Comparison of ENCODE assay signal across 23 cellular contexts in the genomic region with DNA sequence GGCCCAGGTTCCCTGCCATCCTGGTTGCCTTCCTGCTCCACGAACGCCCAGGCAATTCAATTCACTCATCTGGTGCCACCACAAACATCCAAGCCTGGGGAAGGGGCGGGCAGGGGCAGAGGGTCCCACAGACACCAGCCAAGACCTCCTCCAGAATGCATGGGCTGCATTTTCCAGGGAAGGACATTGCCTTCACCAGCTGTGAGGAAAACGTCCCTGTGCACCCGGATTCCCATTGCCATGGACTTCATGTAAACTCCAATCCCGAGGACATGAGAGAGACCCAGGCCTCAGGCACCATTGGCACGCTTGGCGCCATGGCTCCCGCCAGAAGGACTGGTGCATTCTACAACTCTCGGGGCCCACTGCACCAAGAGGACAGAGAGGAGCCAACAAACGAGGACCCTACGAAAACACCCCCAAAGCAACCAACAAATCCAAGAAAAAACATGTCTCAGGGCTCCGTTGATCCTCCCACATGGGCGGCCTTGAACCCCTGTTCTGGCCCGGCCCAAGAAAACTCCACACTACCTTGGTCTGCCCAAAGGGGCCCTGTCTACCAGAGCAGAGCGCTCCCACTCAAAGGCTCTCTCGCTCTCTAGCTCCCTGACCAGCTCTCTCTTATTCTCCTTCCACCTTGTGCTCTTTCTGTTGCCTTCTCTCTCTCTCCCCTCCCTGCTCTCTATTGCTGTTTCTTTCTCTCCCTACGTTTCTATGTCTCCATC.
A peak's percentile ranks its signal among the peaks of the same experiment; 100 is the strongest.
DNase-seq lines count a peak whose midpoint lies in the region; ATAC-seq, FAIRE-seq and TF ChIP-seq lines count a peak whose summit lies in the region.
"Had no signal": no experiment of that assay in that cellular context is flagged by ENCODE, and none has a peak within 500 bp of the region (broad histone marks: within the 10 kb centered on the region; RNA-seq: fewer than 3 reads in every experiment).

No MANE protein-coding gene starts in this region.

- H3K27ac Mint-ChIP-seq in activated naive CD8-positive, alpha-beta T cell treated with anti-CD3 and anti-CD28 coated beads, Interleukin-2, amount 50 U/mL, for 24 hours, result peak overlapping the region; percentile 10
- H3K27ac Mint-ChIP-seq in astrocyte (ENCODE audit: unreplicated experiment) (peak overlapping the region; percentile 69), glutamatergic neuron (ENCODE audit: unreplicated experiment) (no peak overlapping the region)
- H3K27ac Mint-ChIP-seq: CD4-positive, alpha-beta T cell had no signal

- TF ChIP-seq POLR2A in right lobe of liver (IDR thresholded peaks at IDR 0.05), result no peak

- H3K27me3 ChIP-seq in astrocyte (ENCODE audit: insufficient read depth, low read length) (no peaks in the 10 kb centered on the region), lung (ENCODE audit: control insufficient read depth, insufficient read depth) (no peaks in the 10 kb centered on the region), osteoblast (ENCODE audit: insufficient read depth, low read length) (no peaks in the 10 kb centered on the region), right lobe of liver (no peaks in the 10 kb centered on the region)
- H3K27me3 ChIP-seq: BE2C; BLaER1 treated with 17β-estradiol and CSF1 and Interleukin-3, amounts not matched to agents 10 nM and 100 nM had no signal

- no peak overlapping the region for H3K4me3 ChIP-seq in astrocyte (ENCODE audit: insufficient read depth, low read depth, low read length)
- no peak overlapping the region for H3K4me3 ChIP-seq in lung
- no peak overlapping the region for H3K4me3 ChIP-seq in osteoblast (ENCODE audit: insufficient read depth, low read length)
- no peak overlapping the region for H3K4me3 ChIP-seq in right lobe of liver
- H3K4me3 ChIP-seq: BLaER1 treated with 17β-estradiol and CSF1 and Interleukin-3, amounts not matched to agents 10 nM and 100 nM; GM12878; GM23248 had no signal

- 73 to 81% methylated on average over 18 of the region's 18 CpGs for WGBS in lung, 2 donors
- 68% methylated on average over 3 of the region's 18 CpGs for WGBS in right lobe of liver (ENCODE audit: insufficient coverage, low coverage, low lambda C conversion rate, missing lambda C conversion rate)

- ATAC-seq in activated naive CD8-positive, alpha-beta T cell treated with anti-CD3 and anti-CD28 coated beads, Interleukin-2, amount 50 U/mL, for 24 hours, result no peak
- ATAC-seq in lung (ENCODE audit: insufficient read depth, low FRiP score) (no peak), right lobe of liver (no peak)
- ATAC-seq: GM12878 had no signal

- no peak overlapping the region for H3K9ac ChIP-seq in astrocyte (ENCODE audit: low read length)
- H3K9ac ChIP-seq: BLaER1 treated with 17β-estradiol and CSF1 and Interleukin-3, amounts not matched to agents 10 nM and 100 nM; GM23248 had no signal

- H3K4me3 Mint-ChIP-seq in activated naive CD8-positive, alpha-beta T cell treated with anti-CD3 and anti-CD28 coated beads, Interleukin-2, amount 50 U/mL, for 24 hours, result no peak overlapping the region
- H3K4me3 Mint-ChIP-seq in astrocyte (ENCODE audit: unreplicated experiment) (no peak overlapping the region), glutamatergic neuron (ENCODE audit: unreplicated experiment) (no peak overlapping the region)
- H3K4me3 Mint-ChIP-seq: CD14-positive monocyte; CD4-positive, alpha-beta T cell; CD8-positive, alpha-beta memory T cell had no signal

- H3K9me3 Mint-ChIP-seq in activated naive CD8-positive, alpha-beta T cell treated with anti-CD3 and anti-CD28 coated beads, Interleukin-2, amount 50 U/mL, for 24 hours, result no peaks in the 10 kb centered on the region
- H3K9me3 Mint-ChIP-seq in astrocyte (ENCODE audit: unreplicated experiment) (peaks cover 18% of the 10 kb centered on the region), glutamatergic neuron (ENCODE audit: unreplicated experiment) (peaks cover 19% of the 10 kb centered on the region)
- H3K9me3 Mint-ChIP-seq: CD4-positive, alpha-beta T cell had no signal

- H3K27ac ChIP-seq in astrocyte (ENCODE audit: low read depth, low read length), result no peak overlapping the region
- H3K27ac ChIP-seq in lung (ENCODE audit: low read depth in 1 of 2, low read length in 1 of 2), result no peak overlapping the region
- no peak overlapping the region for H3K27ac ChIP-seq in osteoblast (ENCODE audit: low read depth, low read length)
- H3K27ac ChIP-seq in right lobe of liver, result no peak overlapping the region
- H3K27ac ChIP-seq: BLaER1 treated with 17β-estradiol and CSF1 and Interleukin-3, amounts not matched to agents 10 nM and 100 nM; GM23248 had no signal

- TF ChIP-seq CTCF in astrocyte (IDR thresholded peaks at IDR 0.05; ENCODE audit: insufficient read depth, low read depth, low read length) (no peak), lung (IDR thresholded peaks at IDR 0.05; ENCODE audit: control extremely low read depth, extremely low read depth) (no peak), osteoblast (IDR thresholded peaks at IDR 0.05; ENCODE audit: extremely low read depth, low read depth, low read length) (no peak), glutamatergic neuron (IDR thresholded peaks at IDR 0.05; ENCODE audit: partially characterized antibody, unreplicated experiment) (no peak), right lobe of liver (IDR thresholded peaks at IDR 0.05) (no peak)

- H3K4me2 ChIP-seq in astrocyte (ENCODE audit: low read length) (no peak overlapping the region), osteoblast (ENCODE audit: insufficient read depth, low read length) (no peak overlapping the region)

- no peaks in the 10 kb centered on the region for H3K36me3 Mint-ChIP-seq in activated naive CD8-positive, alpha-beta T cell treated with anti-CD3 and anti-CD28 coated beads, Interleukin-2, amount 50 U/mL, for 24 hours (ENCODE audit: low read depth)
- H3K36me3 Mint-ChIP-seq in astrocyte (ENCODE audit: low read depth, unreplicated experiment), result peaks cover 2% of the 10 kb centered on the region
- H3K36me3 Mint-ChIP-seq in glutamatergic neuron (ENCODE audit: unreplicated experiment), result peaks cover 11% of the 10 kb centered on the region
- H3K36me3 Mint-ChIP-seq: CD14-positive monocyte; CD8-positive, alpha-beta memory T cell had no signal

- H2AFZ ChIP-seq in astrocyte (ENCODE audit: low read depth, low read length), result no peak overlapping the region
- no peak overlapping the region for H2AFZ ChIP-seq in osteoblast (ENCODE audit: low read length)
- H2AFZ ChIP-seq: GM23248 had no signal

- H3K27me3 Mint-ChIP-seq in activated naive CD8-positive, alpha-beta T cell treated with anti-CD3 and anti-CD28 coated beads, Interleukin-2, amount 50 U/mL, for 24 hours, result no peaks in the 10 kb centered on the region
- H3K27me3 Mint-ChIP-seq in astrocyte (ENCODE audit: low read depth, unreplicated experiment) (no peaks in the 10 kb centered on the region), glutamatergic neuron (ENCODE audit: unreplicated experiment) (peaks cover 6% of the 10 kb centered on the region)
- H3K27me3 Mint-ChIP-seq: CD4-positive, alpha-beta T cell had no signal

- intact Hi-C loops in right lobe of liver (cut with DNase I), result no loop called here

- H3K79me2 ChIP-seq in astrocyte (ENCODE audit: insufficient read depth, low read length) (no peaks in the 10 kb centered on the region), osteoblast (ENCODE audit: insufficient read depth, low read length) (no peaks in the 10 kb centered on the region)

- no peaks in the 10 kb centered on the region for H3K4me1 ChIP-seq in astrocyte (ENCODE audit: insufficient read depth, low read length)
- H3K4me1 ChIP-seq in lung (ENCODE audit: control insufficient read depth in 2 of 2, insufficient read depth in 2 of 2, low read length in 2 of 2), result no peaks in the 10 kb centered on the region
- no peaks in the 10 kb centered on the region for H3K4me1 ChIP-seq in osteoblast (ENCODE audit: insufficient read depth, low read length)
- no peaks in the 10 kb centered on the region for H3K4me1 ChIP-seq in right lobe of liver
- H3K4me1 ChIP-seq: BE2C had no signal

- H3K9me3 ChIP-seq in astrocyte (ENCODE audit: insufficient read depth, low read depth, low read length), result peaks cover 10% of the 10 kb centered on the region
- H3K9me3 ChIP-seq in lung (ENCODE audit: control insufficient read depth in 2 of 2, insufficient read depth in 1 of 2, low read length in 1 of 2), result peaks cover 0 to 12% of the 10 kb centered on the region in 2 donors
- no peaks in the 10 kb centered on the region for H3K9me3 ChIP-seq in osteoblast (ENCODE audit: low read depth, low read length)
- H3K9me3 ChIP-seq in right lobe of liver, result no peaks in the 10 kb centered on the region
- H3K9me3 ChIP-seq: BE2C; BLaER1 treated with 17β-estradiol and CSF1 and Interleukin-3, amounts not matched to agents 10 nM and 100 nM had no signal

- no peaks in the 10 kb centered on the region for H3K36me3 ChIP-seq in astrocyte (ENCODE audit: insufficient read depth, low read length)
- H3K36me3 ChIP-seq in lung (ENCODE audit: control insufficient read depth in 2 of 2, insufficient read depth in 2 of 2, low read length in 2 of 2), result no peaks in the 10 kb centered on the region
- no peaks in the 10 kb centered on the region for H3K36me3 ChIP-seq in osteoblast (ENCODE audit: insufficient read depth, low read length)
- H3K36me3 ChIP-seq in right lobe of liver, result no peaks in the 10 kb centered on the region
- H3K36me3 ChIP-seq: BE2C; BLaER1 treated with 17β-estradiol and CSF1 and Interleukin-3, amounts not matched to agents 10 nM and 100 nM had no signal

- no peak for FAIRE-seq in astrocyte (lab: Jason Lieb, UNC)
- FAIRE-seq: D721Med, GM12878, GM19239, H1 had no signal

- H4K20me1 ChIP-seq in astrocyte (ENCODE audit: insufficient read depth, low read length) (no peaks in the 10 kb centered on the region), osteoblast (ENCODE audit: insufficient read depth, low read length) (no peaks in the 10 kb centered on the region)
- H4K20me1 ChIP-seq: BLaER1 treated with 17β-estradiol and CSF1 and Interleukin-3, amounts not matched to agents 10 nM and 100 nM had no signal

- DNase-seq in activated naive CD8-positive, alpha-beta T cell treated with anti-CD3 and anti-CD28 coated beads, Interleukin-2, amount 50 U/mL, for 24 hours, result no peak
- DNase-seq in astrocyte (ENCODE audit: low read depth) (no peak), lung (ENCODE audit: low spot score) (peak; percentile 3), osteoblast (ENCODE audit: insufficient read length, low spot score, missing footprints) (peak; percentile 45), glutamatergic neuron (no peak), right lobe of liver (no peak), AG08395 (ENCODE audit: low spot score) (no peak)
- DNase-seq: AML-193; BE2C; CD4-positive, alpha-beta T cell; CD8-positive, alpha-beta memory T cell; DMS 273 treated with DMSO at 0.1 percent for 48 hours; DMS79; EL; GDM1; GM23248; HCEC 1CT had no signal

- peaks cover 2% of the 10 kb centered on the region for H3K4me1 Mint-ChIP-seq in activated naive CD8-positive, alpha-beta T cell treated with anti-CD3 and anti-CD28 coated beads, Interleukin-2, amount 50 U/mL, for 24 hours
- H3K4me1 Mint-ChIP-seq in astrocyte (ENCODE audit: low read depth, unreplicated experiment), result no peaks in the 10 kb centered on the region
- H3K4me1 Mint-ChIP-seq in glutamatergic neuron (ENCODE audit: low read depth, unreplicated experiment), result no peaks in the 10 kb centered on the region
- H3K4me1 Mint-ChIP-seq: CD14-positive monocyte had no signal

Comparison
In these comparisons a context has a peak if more than half of its experiments do, and no peak if none do; other contexts are left out.
1. DNase-seq: peak in lung (single experiment) and osteoblast (single experiment); none in activated naive CD8-positive, alpha-beta T cell treated with anti-CD3 and anti-CD28 coated beads, Interleukin-2, amount 50 U/mL, for 24 hours (single experiment), astrocyte (single experiment), glutamatergic neuron (single experiment), right lobe of liver (0 of 3) and AG08395 (single experiment).